Comparison of ENCODE assay signal across 9 cellular contexts in genomic region chr16:17921357-17921978, GRCh38.
DNase-seq lines count a peak whose midpoint lies in the region; ATAC-seq and TF ChIP-seq lines count a peak whose summit lies in the region.
"Had no signal": no experiment of that assay in that cellular context is flagged by ENCODE, and none has a peak within 500 bp of the region (broad histone marks: within the 10 kb centered on the region; RNA-seq: fewer than 3 reads in every experiment).

No MANE protein-coding gene starts in this region.

- peak overlapping the region; percentile 53 for H3K9ac ChIP-seq in trophoblast cell (ENCODE audit: low read length)
- H3K9ac ChIP-seq: BLaER1 treated with 17β-estradiol and CSF1 and Interleukin-3, amounts not matched to agents 10 nM and 100 nM had no signal

- no CpG with 5 or more reads among the region's 2 CpGs for WGBS in trophoblast cell (ENCODE audit: extremely low coverage, insufficient coverage, insufficient read length)

- no peak overlapping the region for H3K14ac ChIP-seq in trophoblast cell (ENCODE audit: low read length)

- H3K79me2 ChIP-seq in trophoblast cell (ENCODE audit: control insufficient read depth, insufficient read depth, low read length, poor library complexity), result no peaks in the 10 kb centered on the region

- H2AFZ ChIP-seq in trophoblast cell (ENCODE audit: insufficient read depth, low read length, poor library complexity), result no peak overlapping the region

- no peaks in the 10 kb centered on the region for H3K79me1 ChIP-seq in trophoblast cell (ENCODE audit: low read length)

- ATAC-seq in GM18868 (IDR thresholded peaks at IDR 0.05; ENCODE audit: unreplicated experiment) (no peak), GM21737 (IDR thresholded peaks at IDR 0.05; ENCODE audit: unreplicated experiment) (no peak)

- no peaks in the 10 kb centered on the region for H3K9me3 ChIP-seq in trophoblast cell (ENCODE audit: insufficient read depth, low read depth, low read length)

- peak; percentile 29 for TF ChIP-seq CTCF in choroid plexus epithelial cell (conservative IDR thresholded peaks at IDR 0.05; ENCODE audit: low read depth, low read length)

- H3K27me3 ChIP-seq in trophoblast cell (ENCODE audit: insufficient read depth, low read length), result no peaks in the 10 kb centered on the region
- H3K27me3 ChIP-seq: BLaER1 treated with 17β-estradiol and CSF1 and Interleukin-3, amounts not matched to agents 10 nM and 100 nM had no signal

- no peak overlapping the region for H2BK5ac ChIP-seq in trophoblast cell (ENCODE audit: low read depth, low read length, poor library complexity)

- no peak overlapping the region for H3K27ac ChIP-seq in trophoblast cell (ENCODE audit: low read depth, low read length)
- H3K27ac ChIP-seq: BLaER1 treated with 17β-estradiol and CSF1 and Interleukin-3, amounts not matched to agents 10 nM and 100 nM had no signal

- no peaks in the 10 kb centered on the region for H3K4me1 ChIP-seq in trophoblast cell (ENCODE audit: control insufficient read depth in 1 of 2, insufficient read depth in 2 of 2, low read length in 2 of 2)
- H3K4me1 ChIP-seq: BLaER1 treated with 17β-estradiol and CSF1 and Interleukin-3, amounts not matched to agents 10 nM and 100 nM had no signal

- DNase-seq in NCI-H1105 treated with DMSO at 0.1 percent for 48 hours (lab: John Stamatoyannopoulos, UW) (peak; percentile 18), NCI-H1105 (lab: John Stamatoyannopoulos, UW) (no peak), UCSD-AML1 (lab: John Stamatoyannopoulos, UW; ENCODE audit: unreplicated experiment) (peak; percentile 69), choroid plexus epithelial cell (ENCODE audit: low read depth) (no peak), trophoblast cell (peak in 1 of 2 donors; percentile 32)
- peak; percentile 28 for DNase-seq in Jurkat, Clone E6-1 (ENCODE audit: low read depth, low spot score)

- H4K8ac ChIP-seq in trophoblast cell (ENCODE audit: low read depth, low read length), result no peak overlapping the region

- H4K12ac ChIP-seq in trophoblast cell (ENCODE audit: low read depth, low read length), result no peak overlapping the region

- H3K4me3 ChIP-seq in Jurkat, Clone E6-1 (ENCODE audit: low read length), result no peak overlapping the region
- H3K4me3 ChIP-seq in choroid plexus epithelial cell (ENCODE audit: low read depth, low read length), result no peak overlapping the region
- H3K4me3 ChIP-seq in trophoblast cell (ENCODE audit: low read depth, low read length), result no peak overlapping the region
- H3K4me3 ChIP-seq: BLaER1 treated with 17β-estradiol and CSF1 and Interleukin-3, amounts not matched to agents 10 nM and 100 nM had no signal

- H3K23ac ChIP-seq in trophoblast cell (ENCODE audit: low read length), result peak overlapping the region; percentile 95

- no peak overlapping the region for H3K18ac ChIP-seq in trophoblast cell (ENCODE audit: low read length)

- no peaks in the 10 kb centered on the region for H3K36me3 ChIP-seq in trophoblast cell (ENCODE audit: control insufficient read depth in 1 of 2, insufficient read depth in 2 of 2, low read length in 2 of 2)
- H3K36me3 ChIP-seq: BLaER1 treated with 17β-estradiol and CSF1 and Interleukin-3, amounts not matched to agents 10 nM and 100 nM had no signal

- H2BK12ac ChIP-seq in trophoblast cell (ENCODE audit: low read length), result no peak overlapping the region

- no peak overlapping the region for H2AK5ac ChIP-seq in trophoblast cell (ENCODE audit: low read length)

- H2BK120ac ChIP-seq in trophoblast cell (ENCODE audit: insufficient read depth, low read length, poor library complexity), result no peak overlapping the region

- H4K91ac ChIP-seq in trophoblast cell (ENCODE audit: low read depth, low read length), result no peak overlapping the region

- H3K4ac ChIP-seq in trophoblast cell (ENCODE audit: low read depth, low read length), result no peak overlapping the region

- H3K4me2 ChIP-seq in trophoblast cell (ENCODE audit: low read length), result no peak overlapping the region
- H3K4me2 ChIP-seq: BLaER1 treated with 17β-estradiol and CSF1 and Interleukin-3, amounts not matched to agents 10 nM and 100 nM had no signal

Comparison
In these comparisons a context has a peak if more than half of its experiments do, and no peak if none do; other contexts are left out.
1. DNase-seq: peak in NCI-H1105 treated with DMSO at 0.1 percent for 48 hours (single experiment), Jurkat, Clone E6-1 (single experiment) and UCSD-AML1 (single experiment); none in NCI-H1105 (single experiment) and choroid plexus epithelial cell (single experiment).